In genomic region chr9:131087354-131087893, GRCh38 we compare ENCODE assay signal across 1 cellular context.
TF ChIP-seq lines count a peak whose summit lies in the region.

No MANE protein-coding gene starts in this region.

TF ChIP-seq in IMR-90, 13 proteins besides CTCF, POLR2A, EP300 and RAD21:
- TF ChIP-seq ELK1 (IDR thresholded peaks at IDR 0.05; ENCODE audit: borderline replicate concordance, low read depth, low read length) (no peak), RCOR1 (IDR thresholded peaks at IDR 0.05; ENCODE audit: insufficient replicate concordance, low read length) (no peak), RFX5 (IDR thresholded peaks at IDR 0.05; ENCODE audit: low read depth, low read length) (no peak), MXI1 (IDR thresholded peaks at IDR 0.05; ENCODE audit: borderline replicate concordance, low read depth, low read length) (no peak), MAZ (IDR thresholded peaks at IDR 0.05; ENCODE audit: borderline replicate concordance, low read depth, low read length) (no peak), NFE2L2 (IDR thresholded peaks at IDR 0.05; ENCODE audit: low read depth, low read length) (no peak), SMC3 (IDR thresholded peaks at IDR 0.05; ENCODE audit: low read depth, low read length) (no peak), CHD1 (IDR thresholded peaks at IDR 0.05; ENCODE audit: low read depth, low read length) (no peak), FOS (IDR thresholded peaks at IDR 0.05; ENCODE audit: low read depth, low read length) (no peak)
- TF ChIP-seq, protein P1, sequence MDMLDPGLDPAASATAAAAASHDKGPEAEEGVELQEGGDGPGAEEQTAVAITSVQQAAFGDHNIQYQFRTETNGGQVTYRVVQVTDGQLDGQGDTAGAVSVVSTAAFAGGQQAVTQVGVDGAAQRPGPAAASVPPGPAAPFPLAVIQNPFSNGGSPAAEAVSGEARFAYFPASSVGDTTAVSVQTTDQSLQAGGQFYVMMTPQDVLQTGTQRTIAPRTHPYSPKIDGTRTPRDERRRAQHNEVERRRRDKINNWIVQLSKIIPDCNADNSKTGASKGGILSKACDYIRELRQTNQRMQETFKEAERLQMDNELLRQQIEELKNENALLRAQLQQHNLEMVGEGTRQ (IDR thresholded peaks at IDR 0.05; ENCODE audit: low read depth, low read length) = no peak
TF ChIP-seq in IMR-90: peak in this region for 0.
